In the genomic region with DNA sequence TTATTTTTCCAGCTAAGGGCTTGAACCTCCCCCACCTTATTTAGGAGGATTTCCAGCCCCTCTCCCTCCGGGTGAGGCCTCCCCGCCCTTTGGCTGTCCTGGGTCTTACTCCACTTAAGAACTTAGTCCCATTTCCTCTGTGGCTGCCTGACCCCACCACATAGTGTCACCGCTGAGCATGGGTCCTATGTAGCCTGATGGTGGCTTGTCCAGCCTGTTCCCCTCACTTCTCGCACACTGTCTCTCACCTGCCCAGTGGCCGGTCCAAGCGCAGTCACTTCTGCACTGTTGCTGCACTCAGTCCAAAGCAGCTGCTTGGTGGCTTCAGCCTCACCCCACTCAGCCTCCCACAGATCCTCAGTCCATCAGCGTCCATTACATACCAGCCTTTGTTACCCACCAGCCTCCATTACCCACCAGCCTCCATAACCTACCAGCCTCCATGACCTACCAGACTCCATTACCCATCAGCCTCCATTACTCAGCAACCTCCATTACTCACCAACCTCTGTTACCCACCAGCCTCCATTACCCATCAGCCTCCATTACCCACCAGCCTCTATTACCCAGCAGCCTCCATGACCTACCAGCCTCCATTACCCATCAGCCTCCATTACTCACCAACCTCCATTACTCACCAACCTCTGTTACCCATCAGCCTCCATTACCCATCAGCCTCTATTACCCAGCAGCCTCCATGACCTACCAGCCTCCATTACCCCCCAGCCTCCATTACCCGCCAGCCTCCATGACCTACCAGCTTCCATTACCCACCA, we compare ENCODE assay signal across 27 cellular contexts.
DNase-seq lines count a peak whose midpoint lies in the region; ATAC-seq, FAIRE-seq and TF ChIP-seq lines count a peak whose summit lies in the region.
"Had no signal": no experiment of that assay in that cellular context is flagged by ENCODE, and none has a peak within 500 bp of the region (broad histone marks: within the 10 kb centered on the region; RNA-seq: fewer than 3 reads in every experiment).

No MANE protein-coding gene starts in this region.

- no peak overlapping the region for H3K4me3 ChIP-seq in GM12878
- H3K4me3 ChIP-seq in neural progenitor cell = no peak overlapping the region
- no peak overlapping the region for H3K4me3 ChIP-seq in MG63
- no peak overlapping the region for H3K4me3 ChIP-seq in H7 (ENCODE audit: insufficient read depth, low read depth, low read length)
- H3K4me3 ChIP-seq: A549, BLaER1, gastrocnemius medialis had no signal

- CTCF ChIA-PET in GM12878 (lab: Yijun Ruan, JAX) = no interaction called here

- WGBS in GM12878 (ENCODE audit: insufficient coverage, insufficient replicate concordance, low lambda C conversion rate, missing lambda C conversion rate) = 64% methylated on average over 7 of the region's 8 CpGs

- TF ChIP-seq POLR2A in GM12878 (IDR thresholded peaks at IDR 0.05; ENCODE audit: low read depth, low read length) = no peak

- H3K36me3 Mint-ChIP-seq in activated naive CD8-positive, alpha-beta T cell treated with anti-CD3 and anti-CD28 coated beads for 36 hours = no peaks in the 10 kb centered on the region
- H3K36me3 Mint-ChIP-seq in activated naive CD8-positive, alpha-beta T cell treated with anti-CD3 and anti-CD28 coated beads, Interleukin-2, amount 50 U/mL, for 24 hours (ENCODE audit: low read depth) = no peaks in the 10 kb centered on the region
- peaks cover 2% of the 10 kb centered on the region for H3K36me3 Mint-ChIP-seq in neural progenitor cell
- H3K36me3 Mint-ChIP-seq: naive thymus-derived CD4-positive, alpha-beta T cell had no signal

- FAIRE-seq in GM12878 (lab: Jason Lieb, UNC) = no peak
- FAIRE-seq in urothelium cell line (lab: Jason Lieb, UNC) = peak; percentile 35
- FAIRE-seq: A549 had no signal

- H2AFZ ChIP-seq in GM12878 (ENCODE audit: control insufficient read depth, low read depth, low read length) (no peak overlapping the region), neural progenitor cell (replicated peaks) (no peak overlapping the region)

- RAD21 ChIA-PET in GM12878 (lab: Charles Lee; ENCODE audit: unreplicated experiment) = no interaction called here

- no peak overlapping the region for H3K4me3 Mint-ChIP-seq in activated naive CD8-positive, alpha-beta T cell treated with anti-CD3 and anti-CD28 coated beads for 36 hours
- H3K4me3 Mint-ChIP-seq in activated naive CD8-positive, alpha-beta T cell treated with anti-CD3 and anti-CD28 coated beads, Interleukin-2, amount 50 U/mL, for 24 hours = no peak overlapping the region
- peak overlapping the region; percentile 56 for H3K4me3 Mint-ChIP-seq in neural progenitor cell
- H3K4me3 Mint-ChIP-seq: central memory CD8-positive, alpha-beta T cell; memory B cell; naive thymus-derived CD4-positive, alpha-beta T cell; stimulated activated naive CD8-positive, alpha-beta T cell treated with anti-CD3 and anti-CD28 coated beads, Interleukin-15, Interleukin-2, amounts not matched to agents 100 ng/mL and 50 ng/mL, for 24 hours had no signal

- no peak for DNase-seq in activated naive CD8-positive, alpha-beta T cell treated with anti-CD3 and anti-CD28 coated beads for 36 hours
- DNase-seq in activated naive CD8-positive, alpha-beta T cell treated with anti-CD3 and anti-CD28 coated beads, Interleukin-2, amount 50 U/mL, for 24 hours = no peak
- DNase-seq in GM12878 (ENCODE audit: low read depth, low spot score) = no peak
- DNase-seq in neural progenitor cell (ENCODE audit: low spot score) = peak; percentile 1
- DNase-seq in urothelium cell line (ENCODE audit: low spot score) = no peak
- no peak for DNase-seq in MG63
- DNase-seq in NCI-H510A (lab: John Stamatoyannopoulos, UW) = no peak
- no peak for DNase-seq in H7
- DNase-seq: activated CD4-positive, alpha-beta T cell treated with anti-CD3 and anti-CD28 coated beads for 4 hours; activated naive CD4-positive, alpha-beta T cell; anterior cingulate cortex; effector CD4-positive, alpha-beta T cell; gastrocnemius medialis; KG1; MV-4-11; NCI-H187; NCI-H2227 treated with DMSO at 0.1 percent for 48 hours; NCI-H82; Right ventricle myocardium superior; stimulated activated CD4-positive, alpha-beta T cell treated with anti-CD3 and anti-CD28 coated beads, Interleukin-1b, Interleukin-23, amount 100 ng/mL, for 48 hours had no signal

- in situ Hi-C loops in GM12878 (cut with MboI) = no loop called here

- no peak for TF ChIP-seq CTCF in GM12878 (IDR thresholded peaks at IDR 0.05 in 2 of 3, conservative IDR thresholded peaks at IDR 0.05 in 1 of 3; ENCODE audit: control insufficient read depth in 2 of 3, extremely low read depth in 1 of 3, insufficient read depth in 1 of 3, low read depth in 3 of 3, low read length in 3 of 3)
- no peak for TF ChIP-seq CTCF in neural progenitor cell (IDR thresholded peaks at IDR 0.05)

- no peak for TF ChIP-seq EP300 in GM12878 (IDR thresholded peaks at IDR 0.05; ENCODE audit: borderline replicate concordance in 1 of 2, control insufficient read depth in 1 of 2, low read depth in 2 of 2, low read length in 2 of 2)

- H3K27me3 ChIP-seq in GM12878 (replicated peaks in 1 of 2; ENCODE audit: control insufficient read depth in 2 of 2, insufficient read depth in 2 of 2, low read length in 1 of 2) (no peaks in the 10 kb centered on the region; a peak in 1 of 4 replicates), neural progenitor cell (no peaks in the 10 kb centered on the region), MG63 (no peaks in the 10 kb centered on the region), H7 (ENCODE audit: control insufficient read depth, insufficient read depth, low read length) (no peaks in the 10 kb centered on the region)
- H3K27me3 ChIP-seq: BLaER1 had no signal

- H4K20me1 ChIP-seq in GM12878 (ENCODE audit: control insufficient read depth, insufficient read depth) (no peaks in the 10 kb centered on the region), neural progenitor cell (ENCODE audit: low read depth) (no peaks in the 10 kb centered on the region)

- TF ChIP-seq RAD21 in GM12878 (IDR thresholded peaks at IDR 0.05; ENCODE audit: insufficient read depth, low read depth, low read length) = no peak

- H3K4me2 ChIP-seq in GM12878 (ENCODE audit: control insufficient read depth, insufficient read depth) (no peak overlapping the region), neural progenitor cell (no peak overlapping the region)
- H3K4me2 ChIP-seq: A549, BLaER1 had no signal

- no peaks in the 10 kb centered on the region for H3K9me3 ChIP-seq in GM12878 (replicated peaks; ENCODE audit: control insufficient read depth, insufficient read depth, low read length)
- H3K9me3 ChIP-seq in neural progenitor cell (ENCODE audit: low read depth) = no peaks in the 10 kb centered on the region
- no peaks in the 10 kb centered on the region for H3K9me3 ChIP-seq in MG63
- H3K9me3 ChIP-seq: A549, gastrocnemius medialis had no signal

- no peak for ATAC-seq in activated naive CD8-positive, alpha-beta T cell treated with anti-CD3 and anti-CD28 coated beads, Interleukin-2, amount 50 U/mL, for 24 hours
- no peak for ATAC-seq in GM12878
- ATAC-seq: A549; esophagus mucosa; gastrocnemius medialis; naive thymus-derived CD4-positive, alpha-beta T cell had no signal

- POLR2A ChIA-PET in GM12878 (lab: Charles Lee) = no interaction called here

- H3K79me2 ChIP-seq in GM12878 (ENCODE audit: control insufficient read depth, insufficient read depth, low read length) = no peaks in the 10 kb centered on the region
- H3K79me2 ChIP-seq in neural progenitor cell (ENCODE audit: low read depth) = no peaks in the 10 kb centered on the region

- peaks cover 1% of the 10 kb centered on the region for H3K9me3 Mint-ChIP-seq in activated naive CD8-positive, alpha-beta T cell treated with anti-CD3 and anti-CD28 coated beads for 36 hours
- no peaks in the 10 kb centered on the region for H3K9me3 Mint-ChIP-seq in activated naive CD8-positive, alpha-beta T cell treated with anti-CD3 and anti-CD28 coated beads, Interleukin-2, amount 50 U/mL, for 24 hours
- H3K9me3 Mint-ChIP-seq in neural progenitor cell = peaks cover 17% of the 10 kb centered on the region
- H3K9me3 Mint-ChIP-seq: central memory CD8-positive, alpha-beta T cell; stimulated activated naive CD8-positive, alpha-beta T cell treated with anti-CD3 and anti-CD28 coated beads, Interleukin-15, Interleukin-2, amounts not matched to agents 100 ng/mL and 50 ng/mL, for 24 hours had no signal

- no peaks in the 10 kb centered on the region for H3K4me1 Mint-ChIP-seq in activated naive CD8-positive, alpha-beta T cell treated with anti-CD3 and anti-CD28 coated beads for 36 hours
- no peaks in the 10 kb centered on the region for H3K4me1 Mint-ChIP-seq in activated naive CD8-positive, alpha-beta T cell treated with anti-CD3 and anti-CD28 coated beads, Interleukin-2, amount 50 U/mL, for 24 hours
- H3K4me1 Mint-ChIP-seq in neural progenitor cell = peaks cover 29% of the 10 kb centered on the region
- H3K4me1 Mint-ChIP-seq: central memory CD8-positive, alpha-beta T cell; memory B cell had no signal

- BruUV-seq in GM12878 (replicated peaks; lab: Mats Ljungman, UMichigan) = no TSS peak

- H3K27ac Mint-ChIP-seq in activated naive CD8-positive, alpha-beta T cell treated with anti-CD3 and anti-CD28 coated beads for 36 hours = peak overlapping the region; percentile 5
- no peak overlapping the region for H3K27ac Mint-ChIP-seq in activated naive CD8-positive, alpha-beta T cell treated with anti-CD3 and anti-CD28 coated beads, Interleukin-2, amount 50 U/mL, for 24 hours
- H3K27ac Mint-ChIP-seq in neural progenitor cell = peak overlapping the region; percentile 76
- H3K27ac Mint-ChIP-seq: memory B cell; stimulated activated naive CD8-positive, alpha-beta T cell treated with anti-CD3 and anti-CD28 coated beads, Interleukin-15, Interleukin-2, amounts not matched to agents 100 ng/mL and 50 ng/mL, for 24 hours had no signal

- H3K36me3 ChIP-seq in GM12878 (ENCODE audit: control insufficient read depth in 2 of 2, insufficient read depth in 2 of 2, low read length in 1 of 2) (no peaks in the 10 kb centered on the region), neural progenitor cell (no peaks in the 10 kb centered on the region), MG63 (no peaks in the 10 kb centered on the region), H7 (replicated peaks; ENCODE audit: control insufficient read depth, insufficient read depth, low read length) (no peaks in the 10 kb centered on the region)
- H3K36me3 ChIP-seq: gastrocnemius medialis had no signal

- SMC1A ChIA-PET in GM12878 (lab: Charles Lee; ENCODE audit: uncharacterized antibody, unreplicated experiment) = interaction anchor here (0.7 kb wide), 1 partner anchor 109 kb away, joined by 3 read pairs; no protein-coding TSS in a partner anchor

- no peaks in the 10 kb centered on the region for H3F3A ChIP-seq in neural progenitor cell (ENCODE audit: low read depth)

- intact Hi-C loops in GM12878 (cut with micrococcal nuclease; ENCODE audit: unreplicated experiment) = no loop called here

- H3K9ac ChIP-seq in GM12878 (ENCODE audit: control insufficient read depth, insufficient read depth, low read length) = no peak overlapping the region
- H3K9ac ChIP-seq in neural progenitor cell = no peak overlapping the region
- H3K9ac ChIP-seq: BLaER1 had no signal

- H3K4me1 ChIP-seq in GM12878 (ENCODE audit: control insufficient read depth, insufficient read depth, low read length) (no peaks in the 10 kb centered on the region), neural progenitor cell (peaks cover 6% of the 10 kb centered on the region)
- H3K4me1 ChIP-seq: A549, gastrocnemius medialis had no signal

- H3K27ac ChIP-seq in GM12878 (ENCODE audit: control insufficient read depth, insufficient read depth) = no peak overlapping the region
- no peak overlapping the region for H3K27ac ChIP-seq in neural progenitor cell
- H3K27ac ChIP-seq: A549, BLaER1, gastrocnemius medialis had no signal

- peaks cover 11% of the 10 kb centered on the region for H3K27me3 Mint-ChIP-seq in activated naive CD8-positive, alpha-beta T cell treated with anti-CD3 and anti-CD28 coated beads for 36 hours
- peaks cover 9% of the 10 kb centered on the region for H3K27me3 Mint-ChIP-seq in activated naive CD8-positive, alpha-beta T cell treated with anti-CD3 and anti-CD28 coated beads, Interleukin-2, amount 50 U/mL, for 24 hours
- H3K27me3 Mint-ChIP-seq in neural progenitor cell (ENCODE audit: insufficient read depth, low read depth) = peaks cover 19% of the 10 kb centered on the region
